1 cellular context compared by ENCODE assay signal in genomic region chr14:25010471-25010870, GRCh38.
TF ChIP-seq lines count a peak whose summit lies in the region.

No MANE protein-coding gene starts in this region.

TF ChIP-seq in H1, 55 proteins besides CTCF, POLR2A, EP300 and RAD21:
- TF ChIP-seq ATF3 (IDR thresholded peaks at IDR 0.05; ENCODE audit: insufficient read depth, low read depth, low read length): no peak
- TF ChIP-seq SP4 (IDR thresholded peaks at IDR 0.05; ENCODE audit: low read length): no peak
- peak; percentile 90 for TF ChIP-seq TEAD4 (IDR thresholded peaks at IDR 0.05; ENCODE audit: low read depth, low read length)
